ENCODE assay signal across 8 cellular contexts in genomic region chr1:224205932-224206538, GRCh38. TPM values are rescaled to one million over a fixed set of nuclear protein-coding genes. Genes with fewer than 3 reads are reported as not detected.
DNase-seq lines count a peak whose midpoint lies in the region; ATAC-seq and TF ChIP-seq lines count a peak whose summit lies in the region.
"Not testable (repeated sequence)": the region's sequence is repeated elsewhere in the genome, so short reads cannot be mapped to it uniquely, and the experiment has no call there.

No MANE protein-coding gene starts in this region.

- not testable (repeated sequence) for H3K36me3 ChIP-seq in Loucy (ENCODE audit: insufficient read depth, low read length); adipocyte (ENCODE audit: control insufficient read depth, insufficient read depth, low read length, severe bottlenecking); lower lobe of right lung; tibial nerve

- WGBS in tibial nerve, 2 donors: 83 to 85% methylated on average over 10 of the region's 10 CpGs

- H2AFZ ChIP-seq in Loucy (ENCODE audit: low read length): peak overlapping the region; percentile 38; the same call in 1 of the 2 replicates

- not testable (repeated sequence) for H3K4me3 Mint-ChIP-seq in CD14-positive monocyte; activated CD4-positive, alpha-beta T cell treated with anti-CD3 and anti-CD28 coated beads for 36 hours

- H3K4me1 ChIP-seq in Loucy (ENCODE audit: insufficient read depth, low read length, poor library complexity, severe bottlenecking) (peaks cover 13% of the 10 kb centered on the region), adipocyte (ENCODE audit: control insufficient read depth, insufficient read depth, low read length) (peaks cover 23% of the 10 kb centered on the region), lower lobe of right lung (peaks cover 22% of the 10 kb centered on the region), tibial nerve (peaks cover 0 to 20% (median 17%) of the 10 kb centered on the region in 4 donors)

- not testable (repeated sequence) for TF ChIP-seq POLR2A in tibial nerve (IDR thresholded peaks at IDR 0.05)

- ATAC-seq in activated CD4-positive, alpha-beta T cell treated with anti-CD3 and anti-CD28 coated beads for 36 hours: not testable (repeated sequence)
- peak in 1 of 2 donors; percentile 49 for ATAC-seq in lower lobe of right lung

- H3F3A ChIP-seq in Loucy (ENCODE audit: low read depth): not testable (repeated sequence)

- peak overlapping the region; percentile 93 for H3K4me2 ChIP-seq in Loucy (ENCODE audit: low read depth, low read length, poor library complexity, severe bottlenecking)

- H3K9ac ChIP-seq in Loucy (ENCODE audit: low read depth, low read length, poor library complexity, severe bottlenecking): not testable (repeated sequence)
- peak overlapping the region; percentile 54 for H3K9ac ChIP-seq in adipocyte (ENCODE audit: low read length)

- not testable (repeated sequence) for H3K9me2 ChIP-seq in Loucy (replicated peaks; ENCODE audit: low read depth, low read length)

- not testable (repeated sequence) for H3K27me3 Mint-ChIP-seq in CD14-positive monocyte (ENCODE audit: low read depth in 3 of 3); activated CD4-positive, alpha-beta T cell treated with anti-CD3 and anti-CD28 coated beads for 36 hours

- not testable (repeated sequence) for DNase-seq in CD14-positive monocyte (ENCODE audit: low spot score); activated CD4-positive, alpha-beta T cell treated with anti-CD3 and anti-CD28 coated beads for 36 hours; adipocyte (ENCODE audit: low read depth); epithelial cell of prostate (ENCODE audit: low read depth, low spot score); lower lobe of right lung; tibial nerve (ENCODE audit: low spot score in 2 of 2)
- DNase-seq in posterior vena cava (ENCODE audit: low spot score): peak; percentile 47

- POLR2A ChIA-PET in activated CD4-positive, alpha-beta T cell treated with anti-CD3 and anti-CD28 coated beads for 36 hours (lab: Charles Lee): interaction anchor here (1.0 kb wide), 1 partner anchor 27 kb away, joined by 4 read pairs; no protein-coding TSS in a partner anchor

- not testable (repeated sequence) for TF ChIP-seq EP300 in tibial nerve (IDR thresholded peaks at IDR 0.05)

- H3K36me3 Mint-ChIP-seq in CD14-positive monocyte; activated CD4-positive, alpha-beta T cell treated with anti-CD3 and anti-CD28 coated beads for 36 hours (ENCODE audit: low read depth): not testable (repeated sequence)

- not testable (repeated sequence) for H3K79me2 ChIP-seq in Loucy (ENCODE audit: insufficient read depth, low read length)

- H3K9me3 ChIP-seq in Loucy (ENCODE audit: insufficient read depth, low read depth, low read length); adipocyte (ENCODE audit: control insufficient read depth, low read length); lower lobe of right lung; tibial nerve: not testable (repeated sequence)

- H3K4me1 Mint-ChIP-seq in CD14-positive monocyte: peaks cover 63% of the 10 kb centered on the region
- H3K4me1 Mint-ChIP-seq in activated CD4-positive, alpha-beta T cell treated with anti-CD3 and anti-CD28 coated beads for 36 hours: peaks cover 13% of the 10 kb centered on the region

- not testable (repeated sequence) for H3K9me3 Mint-ChIP-seq in CD14-positive monocyte; activated CD4-positive, alpha-beta T cell treated with anti-CD3 and anti-CD28 coated beads for 36 hours (ENCODE audit: low read depth)

- H3K4me3 ChIP-seq in Loucy (ENCODE audit: low read length, poor library complexity, severe bottlenecking): peak overlapping the region; percentile 67
- H3K4me3 ChIP-seq in adipocyte (ENCODE audit: low read length); lower lobe of right lung; tibial nerve: not testable (repeated sequence)

- not testable (repeated sequence) for H3K27me3 ChIP-seq in Loucy (ENCODE audit: insufficient read depth, low read length, poor library complexity, severe bottlenecking); adipocyte (replicated peaks; ENCODE audit: control insufficient read depth, insufficient read depth, low read length); lower lobe of right lung (ENCODE audit: low read depth); tibial nerve

- TF ChIP-seq CTCF in CD14-positive monocyte (IDR thresholded peaks at IDR 0.05); Loucy (conservative IDR thresholded peaks at IDR 0.05; ENCODE audit: low read length); lower lobe of right lung (IDR thresholded peaks at IDR 0.05); tibial nerve (IDR thresholded peaks at IDR 0.05): not testable (repeated sequence)

- peak overlapping the region; percentile 87 to 97 (median 95) for H3K27ac Mint-ChIP-seq in CD14-positive monocyte
- peak overlapping the region; percentile 61 for H3K27ac Mint-ChIP-seq in activated CD4-positive, alpha-beta T cell treated with anti-CD3 and anti-CD28 coated beads for 36 hours

- intact Hi-C loops in CD14-positive monocyte (cut with micrococcal nuclease): loop anchor here in 1 of 2 donors (5.0 kb wide), 1 partner anchor 34 kb away; no protein-coding TSS in a partner anchor
- intact Hi-C loops in activated CD4-positive, alpha-beta T cell treated with anti-CD3 and anti-CD28 coated beads for 36 hours (cut with DNase I, micrococcal nuclease): loop anchor here in 1 of 2 experiments (1.0 to 2.0 kb wide), 2 partner anchors 24 to 37 kb away; no protein-coding TSS in a partner anchor
- intact Hi-C loops in lower lobe of right lung (cut with DNase I); posterior vena cava (cut with DNase I): not testable (repeated sequence)

- not testable (repeated sequence) for H4K20me1 ChIP-seq in Loucy (ENCODE audit: insufficient read depth, low read length, poor library complexity, severe bottlenecking)

- H3K27ac ChIP-seq in epithelial cell of prostate (peak overlapping the region; percentile 60), lower lobe of right lung (peak overlapping the region; percentile 62), tibial nerve (peak overlapping the region in 3 of 4 donors; percentile 4 to 70 (median 40))

- CTCF ChIA-PET in activated CD4-positive, alpha-beta T cell treated with anti-CD3 and anti-CD28 coated beads for 36 hours (lab: Charles Lee): interaction anchor here (1.6 to 1.7 kb wide), 2 partner anchors 15 to 90 kb away, joined by 4 to 9 read pairs; no protein-coding TSS in a partner anchor

RNA-seq across cellular contexts. Expression of gene DEGS1, which starts 23.0 kb away (rescaled TPM):
- 100 to 1,000 TPM; 118 to 137 TPM for polyA plus RNA-seq in CD14-positive monocyte
- 10 to 100 TPM; 24.0 to 24.5 TPM for total RNA-seq in activated CD4-positive, alpha-beta T cell treated with anti-CD3 and anti-CD28 coated beads for 36 hours
- total RNA-seq in lower lobe of right lung (72.0 TPM), posterior vena cava (100 to 1,000 TPM in 1 of 2 donors, 10 to 100 TPM in 1; 91.5 to 109 TPM), tibial nerve (100 to 1,000 TPM in 1 of 4 donors, 10 to 100 TPM in 3; 59.1 to 108 (median 76.7) TPM)
